Comparison of ENCODE assay signal across 8 cellular contexts in genomic region chr2:165793779-165794519, GRCh38. TPM values are rescaled to one million over a fixed set of nuclear protein-coding genes. Genes with fewer than 3 reads are reported as not detected.
A peak's percentile ranks its signal among the peaks of the same experiment; 100 is the strongest.
DNase-seq lines count a peak whose midpoint lies in the region; ATAC-seq, FAIRE-seq and TF ChIP-seq lines count a peak whose summit lies in the region.

Gene GALNT3, minus strand, starts transcription at chr2:165794247. Its CDS starts 23,547 bp downstream, at chr2:165770700.

- H3K27ac ChIP-seq in HUES48 (ENCODE audit: low read depth, low read length) (peak within 1 kb of the TSS; percentile 34), caudate nucleus (ENCODE audit: low read depth, low read length) (no peak within 1 kb of the TSS)

- H3K9ac ChIP-seq in HUES48 (ENCODE audit: low read depth, low read length) = peak within 1 kb of the TSS; percentile 77

- ATAC-seq in GM21390 (IDR thresholded peaks at IDR 0.05; ENCODE audit: unreplicated experiment) (peak; percentile 29), left colon (peak; percentile 90)

- intact Hi-C loops in left colon (cut with DNase I, micrococcal nuclease) = no loop called here

- no peak for FAIRE-seq in H54 (lab: Jason Lieb, UNC)

- no peaks in the 10 kb centered on the region for H3K9me3 ChIP-seq in HUES48 (ENCODE audit: control insufficient read depth, insufficient read depth, low read length)

- H3K27me3 ChIP-seq in HUES48 (ENCODE audit: control insufficient read depth, insufficient read depth, low read length) = no peaks in the 10 kb centered on the region

- TF ChIP-seq POLR2A in H54 (IDR thresholded peaks at IDR 0.05; ENCODE audit: low read depth, low read length) = no peak

- peak within 1 kb of the TSS; percentile 84 for H3K4me3 ChIP-seq in HUES48 (ENCODE audit: low read depth, low read length)

- peaks cover 25% of the 10 kb centered on the region for H3K36me3 ChIP-seq in HUES48 (ENCODE audit: control insufficient read depth, insufficient read depth, low read length)

- DNase-seq in DMS153 (lab: John Stamatoyannopoulos, UW) (peak; percentile 92), T-helper 2 cell (peak in 3 of 5 experiments; percentile 23 to 60 (median 27)), caudate nucleus (lab: John Stamatoyannopoulos, UW) (peak in 39 of 61 donors; percentile 2 to 62 (median 25)), left colon (peak; percentile 92 to 93), H54 (ENCODE audit: insufficient read length, low spot score) (no peak)
- DNase-seq in stimulated activated CD4-positive, alpha-beta T cell treated with anti-CD3 and anti-CD28 coated beads, Interleukin-4, amount 100 ng/mL, for 24 hours = peak; percentile 14

- peaks cover 73% of the 10 kb centered on the region for H3K4me1 ChIP-seq in HUES48 (ENCODE audit: control insufficient read depth, insufficient read depth, low read length)

RNA-seq across cellular contexts. Expression of gene GALNT3, which starts in this region (rescaled TPM):
- total RNA-seq in left colon = 10 to 100 TPM; 88.6 to 96.3 TPM
